Comparison of ENCODE assay signal across 8 cellular contexts in the genomic region with DNA sequence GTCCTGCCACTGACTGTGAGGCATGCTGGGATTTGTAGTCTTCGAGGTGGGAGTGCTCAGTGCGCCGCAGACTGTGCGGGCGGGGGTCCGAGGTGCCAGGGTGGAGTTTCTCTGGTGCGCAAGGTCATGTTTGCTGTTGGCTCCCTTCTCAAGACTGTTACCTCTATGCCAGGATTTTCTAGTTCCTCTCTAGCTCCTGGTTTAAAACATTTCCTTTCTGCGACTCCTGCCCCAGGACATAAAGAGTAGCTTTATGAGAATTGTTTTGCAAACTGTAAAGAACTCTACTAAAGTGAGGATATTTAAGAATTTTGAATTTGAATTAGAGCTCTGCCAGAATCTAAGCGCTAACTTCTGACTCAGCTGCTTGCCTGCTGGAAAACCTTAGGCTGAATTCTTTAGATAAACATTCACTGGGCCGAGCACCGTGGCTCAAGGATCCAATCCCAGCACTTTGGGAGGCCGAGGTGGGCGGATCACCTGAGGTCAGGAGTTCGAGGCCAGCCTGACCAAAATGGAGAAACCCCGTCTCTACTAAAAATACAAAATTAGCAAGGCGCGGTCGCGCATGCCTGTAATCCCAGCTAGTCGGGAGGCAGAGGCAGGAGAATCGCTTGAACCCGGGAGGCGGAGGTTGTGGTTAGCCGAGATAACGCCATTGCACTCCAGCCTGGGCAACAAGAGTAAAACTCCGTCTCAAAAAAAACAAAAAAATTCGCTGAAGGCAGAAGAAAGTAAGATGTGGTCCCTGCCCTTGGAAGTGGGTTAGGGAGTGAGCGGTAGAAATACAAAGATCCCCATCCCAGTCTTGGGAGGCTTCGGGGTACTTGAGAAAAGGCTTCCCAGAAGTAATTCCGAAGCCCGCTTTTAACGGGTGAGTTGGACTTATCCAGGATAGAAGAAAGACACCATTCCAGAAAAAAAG. TPM values are rescaled to one million over a fixed set of nuclear protein-coding genes. Genes with fewer than 3 reads are reported as not detected.
DNase-seq lines count a peak whose midpoint lies in the region; ATAC-seq and TF ChIP-seq lines count a peak whose summit lies in the region.

No MANE protein-coding gene starts in this region.

- POLR2A ChIA-PET in CD8-positive, alpha-beta T cell (lab: Charles Lee), result interaction anchor here (0.8 to 3.6 kb wide), 9 partner anchors 9 to 268 kb away, joined by 3 to 17 read pairs (median 4); a partner anchor contains a TSS

- H3F3A ChIP-seq in neural progenitor cell (ENCODE audit: low read depth), result peaks cover 19% of the 10 kb centered on the region

- peak overlapping the region; percentile 86 for H3K4me2 ChIP-seq in neural progenitor cell

- H2AFZ ChIP-seq in neural progenitor cell (replicated peaks), result no peak overlapping the region

- H3K9me3 Mint-ChIP-seq in CD8-positive, alpha-beta T cell, result no peaks in the 10 kb centered on the region
- H3K9me3 Mint-ChIP-seq in neural progenitor cell, result peaks cover 3% of the 10 kb centered on the region

- peaks cover 3% of the 10 kb centered on the region for H3K27me3 Mint-ChIP-seq in CD8-positive, alpha-beta T cell (ENCODE audit: low read depth)
- no peaks in the 10 kb centered on the region for H3K27me3 Mint-ChIP-seq in neural progenitor cell (ENCODE audit: insufficient read depth, low read depth)

- peaks cover 16% of the 10 kb centered on the region for H3K36me3 Mint-ChIP-seq in CD8-positive, alpha-beta T cell
- H3K36me3 Mint-ChIP-seq in neural progenitor cell, result peaks cover 10% of the 10 kb centered on the region

- H3K79me2 ChIP-seq in neural progenitor cell (ENCODE audit: low read depth), result peaks cover 38% of the 10 kb centered on the region

- peaks cover 10% of the 10 kb centered on the region for H3K4me1 ChIP-seq in CD8-positive, alpha-beta T cell (ENCODE audit: insufficient read depth, low read length)
- peaks cover 5% of the 10 kb centered on the region for H3K4me1 ChIP-seq in neural progenitor cell

- TF ChIP-seq CTCF in CD8-positive, alpha-beta T cell (IDR thresholded peaks at IDR 0.05), result no peak
- TF ChIP-seq CTCF in epithelial cell of esophagus (IDR thresholded peaks at IDR 0.05; ENCODE audit: insufficient read depth, low read depth, low read length, missing control alignments) (no peak), neural progenitor cell (IDR thresholded peaks at IDR 0.05) (no peak)

- no peaks in the 10 kb centered on the region for H3K9me3 ChIP-seq in CD8-positive, alpha-beta T cell (ENCODE audit: low read length)
- H3K9me3 ChIP-seq in neural progenitor cell (ENCODE audit: low read depth), result no peaks in the 10 kb centered on the region

- intact Hi-C loops in CD8-positive, alpha-beta T cell (cut with DNase I, micrococcal nuclease), result loop anchor here (1.0 to 10.0 kb wide), 10 partner anchors 37 to 1277 kb away; a partner anchor contains a TSS

- ATAC-seq in CD8-positive, alpha-beta T cell, result no peak
- no peak for ATAC-seq in HG02840 (IDR thresholded peaks at IDR 0.05; ENCODE audit: low FRiP score, unreplicated experiment)

- H3K27ac Mint-ChIP-seq in CD8-positive, alpha-beta T cell, result peak overlapping the region; percentile 100
- H3K27ac Mint-ChIP-seq in neural progenitor cell, result peak overlapping the region; percentile 99

- DNase-seq in CD8-positive, alpha-beta T cell, result no peak
- peak; percentile 80 for DNase-seq in GOT3 (lab: John Stamatoyannopoulos, UW)
- DNase-seq in SKM-1 (lab: John Stamatoyannopoulos, UW; ENCODE audit: unreplicated experiment), result peak; percentile 85
- no peak for DNase-seq in epithelial cell of esophagus (ENCODE audit: low read depth)
- peak; percentile 96 for DNase-seq in neural progenitor cell (ENCODE audit: low spot score)
- no peak for DNase-seq in middle frontal gyrus (ENCODE audit: extremely low spot score, low spot score)
- no peak for DNase-seq in 8988T

- CTCF ChIA-PET in CD8-positive, alpha-beta T cell (lab: Charles Lee), result interaction anchor here (0.5 kb wide), 1 partner anchor 651 kb away, joined by 3 read pairs; no protein-coding TSS in a partner anchor

- no peak overlapping the region for H3K9ac ChIP-seq in neural progenitor cell

- peaks cover 25% of the 10 kb centered on the region for H4K20me1 ChIP-seq in neural progenitor cell (ENCODE audit: low read depth)

- peak overlapping the region; percentile 100 for H3K27ac ChIP-seq in CD8-positive, alpha-beta T cell (ENCODE audit: low read depth, low read length)
- H3K27ac ChIP-seq in neural progenitor cell, result no peak overlapping the region

- peaks cover 26% of the 10 kb centered on the region for H3K4me1 Mint-ChIP-seq in CD8-positive, alpha-beta T cell (ENCODE audit: low read depth)
- H3K4me1 Mint-ChIP-seq in neural progenitor cell, result peaks cover 16% of the 10 kb centered on the region

- no peaks in the 10 kb centered on the region for H3K27me3 ChIP-seq in CD8-positive, alpha-beta T cell (ENCODE audit: insufficient read depth, low read length)
- H3K27me3 ChIP-seq in neural progenitor cell, result peaks cover 10% of the 10 kb centered on the region

- H3K36me3 ChIP-seq in CD8-positive, alpha-beta T cell (ENCODE audit: insufficient read depth, low read length), result no peaks in the 10 kb centered on the region
- no peaks in the 10 kb centered on the region for H3K36me3 ChIP-seq in neural progenitor cell

- peak overlapping the region; percentile 98 for H3K4me3 Mint-ChIP-seq in CD8-positive, alpha-beta T cell
- H3K4me3 Mint-ChIP-seq in neural progenitor cell, result peak overlapping the region; percentile 91

- H3K4me3 ChIP-seq in CD8-positive, alpha-beta T cell (ENCODE audit: low read depth, low read length), result peak overlapping the region; percentile 89
- peak overlapping the region; percentile 96 for H3K4me3 ChIP-seq in epithelial cell of esophagus (ENCODE audit: low read length)
- peak overlapping the region; percentile 71 for H3K4me3 ChIP-seq in neural progenitor cell

RNA-seq across cellular contexts. Expression of a gene that starts 1.0 kb away (rescaled TPM):
- total RNA-seq in CD8-positive, alpha-beta T cell, result 10 to 100 TPM; 58.7 to 68.3 TPM
- total RNA-seq in neural progenitor cell (ENCODE audit: low replicate concordance), result 34.5 and 50.3 TPM in 2 replicates

RNA-seq across cellular contexts. Expression of a gene that starts 28.1 kb away (rescaled TPM):
- not detected for total RNA-seq in CD8-positive, alpha-beta T cell
- total RNA-seq in neural progenitor cell (ENCODE audit: low replicate concordance), result 0.67 and 1.2 TPM in 2 replicates

Comparison
In these comparisons a context has a peak if more than half of its experiments do, and no peak if none do; other contexts are left out.
1. DNase-seq: peak in GOT3 (single experiment), SKM-1 (single experiment) and neural progenitor cell (single experiment); none in CD8-positive, alpha-beta T cell (0 of 7), epithelial cell of esophagus (single experiment), middle frontal gyrus (single experiment) and 8988T (single experiment).
2. Peak in every context shown above with its lines, with median percentiles within 50 percentile points of each other: H3K4me3 ChIP-seq.